1 cellular context compared by ENCODE assay signal in genomic region chr1:30061292-30062204, GRCh38.
TF ChIP-seq lines count a peak whose summit lies in the region.

No MANE protein-coding gene starts in this region.

TF ChIP-seq in K562, 482 proteins besides CTCF, POLR2A, EP300 and RAD21 (continued from another document):
- TF ChIP-seq, protein P1, sequence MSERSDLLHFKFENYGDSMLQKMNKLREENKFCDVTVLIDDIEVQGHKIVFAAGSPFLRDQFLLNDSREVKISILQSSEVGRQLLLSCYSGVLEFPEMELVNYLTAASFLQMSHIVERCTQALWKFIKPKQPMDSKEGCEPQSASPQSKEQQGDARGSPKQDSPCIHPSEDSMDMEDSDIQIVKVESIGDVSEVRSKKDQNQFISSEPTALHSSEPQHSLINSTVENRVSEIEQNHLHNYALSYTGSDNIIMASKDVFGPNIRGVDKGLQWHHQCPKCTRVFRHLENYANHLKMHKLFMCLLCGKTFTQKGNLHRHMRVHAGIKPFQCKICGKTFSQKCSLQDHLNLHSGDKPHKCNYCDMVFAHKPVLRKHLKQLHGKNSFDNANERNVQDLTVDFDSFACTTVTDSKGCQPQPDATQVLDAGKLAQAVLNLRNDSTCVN (CRISPR knock-in tag; IDR thresholded peaks at IDR 0.05), result no peak
- no peak for TF ChIP-seq ZNF197 (CRISPR knock-in tag; IDR thresholded peaks at IDR 0.05; ENCODE audit: low read depth)
- TF ChIP-seq, protein P2, sequence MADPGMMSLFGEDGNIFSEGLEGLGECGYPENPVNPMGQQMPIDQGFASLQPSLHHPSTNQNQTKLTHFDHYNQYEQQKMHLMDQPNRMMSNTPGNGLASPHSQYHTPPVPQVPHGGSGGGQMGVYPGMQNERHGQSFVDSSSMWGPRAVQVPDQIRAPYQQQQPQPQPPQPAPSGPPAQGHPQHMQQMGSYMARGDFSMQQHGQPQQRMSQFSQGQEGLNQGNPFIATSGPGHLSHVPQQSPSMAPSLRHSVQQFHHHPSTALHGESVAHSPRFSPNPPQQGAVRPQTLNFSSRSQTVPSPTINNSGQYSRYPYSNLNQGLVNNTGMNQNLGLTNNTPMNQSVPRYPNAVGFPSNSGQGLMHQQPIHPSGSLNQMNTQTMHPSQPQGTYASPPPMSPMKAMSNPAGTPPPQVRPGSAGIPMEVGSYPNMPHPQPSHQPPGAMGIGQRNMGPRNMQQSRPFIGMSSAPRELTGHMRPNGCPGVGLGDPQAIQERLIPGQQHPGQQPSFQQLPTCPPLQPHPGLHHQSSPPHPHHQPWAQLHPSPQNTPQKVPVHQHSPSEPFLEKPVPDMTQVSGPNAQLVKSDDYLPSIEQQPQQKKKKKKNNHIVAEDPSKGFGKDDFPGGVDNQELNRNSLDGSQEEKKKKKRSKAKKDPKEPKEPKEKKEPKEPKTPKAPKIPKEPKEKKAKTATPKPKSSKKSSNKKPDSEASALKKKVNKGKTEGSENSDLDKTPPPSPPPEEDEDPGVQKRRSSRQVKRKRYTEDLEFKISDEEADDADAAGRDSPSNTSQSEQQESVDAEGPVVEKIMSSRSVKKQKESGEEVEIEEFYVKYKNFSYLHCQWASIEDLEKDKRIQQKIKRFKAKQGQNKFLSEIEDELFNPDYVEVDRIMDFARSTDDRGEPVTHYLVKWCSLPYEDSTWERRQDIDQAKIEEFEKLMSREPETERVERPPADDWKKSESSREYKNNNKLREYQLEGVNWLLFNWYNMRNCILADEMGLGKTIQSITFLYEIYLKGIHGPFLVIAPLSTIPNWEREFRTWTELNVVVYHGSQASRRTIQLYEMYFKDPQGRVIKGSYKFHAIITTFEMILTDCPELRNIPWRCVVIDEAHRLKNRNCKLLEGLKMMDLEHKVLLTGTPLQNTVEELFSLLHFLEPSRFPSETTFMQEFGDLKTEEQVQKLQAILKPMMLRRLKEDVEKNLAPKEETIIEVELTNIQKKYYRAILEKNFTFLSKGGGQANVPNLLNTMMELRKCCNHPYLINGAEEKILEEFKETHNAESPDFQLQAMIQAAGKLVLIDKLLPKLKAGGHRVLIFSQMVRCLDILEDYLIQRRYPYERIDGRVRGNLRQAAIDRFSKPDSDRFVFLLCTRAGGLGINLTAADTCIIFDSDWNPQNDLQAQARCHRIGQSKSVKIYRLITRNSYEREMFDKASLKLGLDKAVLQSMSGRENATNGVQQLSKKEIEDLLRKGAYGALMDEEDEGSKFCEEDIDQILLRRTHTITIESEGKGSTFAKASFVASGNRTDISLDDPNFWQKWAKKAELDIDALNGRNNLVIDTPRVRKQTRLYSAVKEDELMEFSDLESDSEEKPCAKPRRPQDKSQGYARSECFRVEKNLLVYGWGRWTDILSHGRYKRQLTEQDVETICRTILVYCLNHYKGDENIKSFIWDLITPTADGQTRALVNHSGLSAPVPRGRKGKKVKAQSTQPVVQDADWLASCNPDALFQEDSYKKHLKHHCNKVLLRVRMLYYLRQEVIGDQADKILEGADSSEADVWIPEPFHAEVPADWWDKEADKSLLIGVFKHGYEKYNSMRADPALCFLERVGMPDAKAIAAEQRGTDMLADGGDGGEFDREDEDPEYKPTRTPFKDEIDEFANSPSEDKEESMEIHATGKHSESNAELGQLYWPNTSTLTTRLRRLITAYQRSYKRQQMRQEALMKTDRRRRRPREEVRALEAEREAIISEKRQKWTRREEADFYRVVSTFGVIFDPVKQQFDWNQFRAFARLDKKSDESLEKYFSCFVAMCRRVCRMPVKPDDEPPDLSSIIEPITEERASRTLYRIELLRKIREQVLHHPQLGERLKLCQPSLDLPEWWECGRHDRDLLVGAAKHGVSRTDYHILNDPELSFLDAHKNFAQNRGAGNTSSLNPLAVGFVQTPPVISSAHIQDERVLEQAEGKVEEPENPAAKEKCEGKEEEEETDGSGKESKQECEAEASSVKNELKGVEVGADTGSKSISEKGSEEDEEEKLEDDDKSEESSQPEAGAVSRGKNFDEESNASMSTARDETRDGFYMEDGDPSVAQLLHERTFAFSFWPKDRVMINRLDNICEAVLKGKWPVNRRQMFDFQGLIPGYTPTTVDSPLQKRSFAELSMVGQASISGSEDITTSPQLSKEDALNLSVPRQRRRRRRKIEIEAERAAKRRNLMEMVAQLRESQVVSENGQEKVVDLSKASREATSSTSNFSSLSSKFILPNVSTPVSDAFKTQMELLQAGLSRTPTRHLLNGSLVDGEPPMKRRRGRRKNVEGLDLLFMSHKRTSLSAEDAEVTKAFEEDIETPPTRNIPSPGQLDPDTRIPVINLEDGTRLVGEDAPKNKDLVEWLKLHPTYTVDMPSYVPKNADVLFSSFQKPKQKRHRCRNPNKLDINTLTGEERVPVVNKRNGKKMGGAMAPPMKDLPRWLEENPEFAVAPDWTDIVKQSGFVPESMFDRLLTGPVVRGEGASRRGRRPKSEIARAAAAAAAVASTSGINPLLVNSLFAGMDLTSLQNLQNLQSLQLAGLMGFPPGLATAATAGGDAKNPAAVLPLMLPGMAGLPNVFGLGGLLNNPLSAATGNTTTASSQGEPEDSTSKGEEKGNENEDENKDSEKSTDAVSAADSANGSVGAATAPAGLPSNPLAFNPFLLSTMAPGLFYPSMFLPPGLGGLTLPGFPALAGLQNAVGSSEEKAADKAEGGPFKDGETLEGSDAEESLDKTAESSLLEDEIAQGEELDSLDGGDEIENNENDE (IDR thresholded peaks at IDR 0.05; ENCODE audit: low read depth, low read length), result no peak
- TF ChIP-seq MYNN (IDR thresholded peaks at IDR 0.05), result no peak
- TF ChIP-seq MYNN (CRISPR knock-in tag; IDR thresholded peaks at IDR 0.05), result no peak
- 0 out of 2 replicates have a peak, but pooled peaks have one; percentile 21 for TF ChIP-seq SPI1 (IDR thresholded peaks at IDR 0.05; ENCODE audit: borderline replicate concordance, low read depth, low read length)
- peak; percentile 16; the same call in 1 of the 2 replicates for TF ChIP-seq FOXM1 (IDR thresholded peaks at IDR 0.05; ENCODE audit: low read depth)
- no peak for TF ChIP-seq FOXM1 (CRISPR knock-in tag; IDR thresholded peaks at IDR 0.05; ENCODE audit: low read depth)
- no peak for TF ChIP-seq XRCC5 (IDR thresholded peaks at IDR 0.05; ENCODE audit: low read depth, low read length)
- peak; percentile 45; the same call in 1 of the 2 replicates for TF ChIP-seq TCF3 (CRISPR knock-in tag; IDR thresholded peaks at IDR 0.05)
- peak; percentile 33 for TF ChIP-seq CBFA2T2 (conservative IDR thresholded peaks at IDR 0.05)
- TF ChIP-seq MCM2 (IDR thresholded peaks at IDR 0.05; ENCODE audit: low read depth), result no peak
- TF ChIP-seq ASH1L (IDR thresholded peaks at IDR 0.05; ENCODE audit: borderline replicate concordance, low read depth, partially characterized antibody), result no peak
- no peak for TF ChIP-seq CBX5 (IDR thresholded peaks at IDR 0.05; ENCODE audit: borderline replicate concordance, low read depth)
- peak; percentile 58 for TF ChIP-seq CBFA2T3 (IDR thresholded peaks at IDR 0.05)
- TF ChIP-seq CEBPB (tag; IDR thresholded peaks at IDR 0.05), result peak; percentile 29; the same call in 1 of the 2 replicates
- no peak for TF ChIP-seq PBX2 (CRISPR knock-in tag; IDR thresholded peaks at IDR 0.05; ENCODE audit: low read depth)
- TF ChIP-seq PBX2 (tag; conservative IDR thresholded peaks at IDR 0.05; ENCODE audit: low read depth), result peak; percentile 61
- no peak for TF ChIP-seq ZC3H8 (IDR thresholded peaks at IDR 0.05)
- TF ChIP-seq PHF20 (IDR thresholded peaks at IDR 0.05; ENCODE audit: partially characterized antibody), result no peak
- TF ChIP-seq CCAR2 (IDR thresholded peaks at IDR 0.05; ENCODE audit: low read depth, low read length), result no peak
- peak; percentile 71; the same call in 1 of the 2 replicates for TF ChIP-seq ARID1B (IDR thresholded peaks at IDR 0.05)
TF ChIP-seq in K562: peak in this region for 15.
